10 cellular contexts compared by ENCODE assay signal in genomic region chr3:193842029-193842782, GRCh38.
DNase-seq lines count a peak whose midpoint lies in the region; ATAC-seq and TF ChIP-seq lines count a peak whose summit lies in the region.
"Had no signal": no experiment of that assay in that cellular context is flagged by ENCODE, and none has a peak within 500 bp of the region (broad histone marks: within the 10 kb centered on the region; RNA-seq: fewer than 3 reads in every experiment).

No MANE protein-coding gene starts in this region.

- no peak for TF ChIP-seq CTCF in left ventricle myocardium inferior (IDR thresholded peaks at IDR 0.05; ENCODE audit: borderline replicate concordance)
- no peak for TF ChIP-seq CTCF in endodermal cell (conservative IDR thresholded peaks at IDR 0.05)
- TF ChIP-seq CTCF in omental fat pad (IDR thresholded peaks at IDR 0.05) = no peak

- no peaks in the 10 kb centered on the region for H3K9me3 ChIP-seq in left ventricle myocardium inferior (replicated peaks)
- no peaks in the 10 kb centered on the region for H3K9me3 ChIP-seq in endodermal cell (ENCODE audit: control insufficient read depth, low read length)
- H3K9me3 ChIP-seq in aorta (ENCODE audit: control insufficient read depth, low read length) = no peaks in the 10 kb centered on the region
- H3K9me3 ChIP-seq: adrenal gland had no signal

- H3K36me3 ChIP-seq in left ventricle myocardium inferior (no peaks in the 10 kb centered on the region), endodermal cell (ENCODE audit: control insufficient read depth, insufficient read depth, low read length) (no peaks in the 10 kb centered on the region), aorta (ENCODE audit: control insufficient read depth in 1 of 2, insufficient read depth in 2 of 2, low read length in 1 of 2) (no peaks in the 10 kb centered on the region)
- H3K36me3 ChIP-seq: adrenal gland had no signal

- H3K27ac ChIP-seq in left ventricle myocardium inferior (replicated peaks) = no peak overlapping the region
- H3K27ac ChIP-seq in endodermal cell (ENCODE audit: low read depth, low read length) = no peak overlapping the region
- H3K27ac ChIP-seq in aorta (ENCODE audit: low read depth in 1 of 2, low read length in 2 of 2) = no peak overlapping the region
- H3K27ac ChIP-seq: adrenal gland had no signal

- H3K4me3 ChIP-seq in left ventricle myocardium inferior (no peak overlapping the region), endodermal cell (ENCODE audit: low read length) (no peak overlapping the region), aorta (ENCODE audit: low read length in 2 of 2) (no peak overlapping the region)
- H3K4me3 ChIP-seq: adrenal gland had no signal

- peaks cover 48% of the 10 kb centered on the region for H3K4me1 Mint-ChIP-seq in endodermal cell

- H3K27me3 Mint-ChIP-seq in endodermal cell (ENCODE audit: insufficient read depth) = peaks cover 7% of the 10 kb centered on the region

- intact Hi-C loops in Right ventricle myocardium superior (cut with DNase I) = no loop called here
- intact Hi-C loops in left ventricle myocardium inferior (cut with micrococcal nuclease) = no loop called here
- intact Hi-C loops in aorta (cut with DNase I) = no loop called here
- intact Hi-C loops in posterior cingulate gyrus (cut with DNase I) = no loop called here

- no peaks in the 10 kb centered on the region for H3K36me3 Mint-ChIP-seq in endodermal cell (ENCODE audit: low read depth)

- ATAC-seq in Right ventricle myocardium superior (ENCODE audit: poor library complexity) = peak; percentile 38
- peak; percentile 47 for ATAC-seq in HG03457 (IDR thresholded peaks at IDR 0.05; ENCODE audit: unreplicated experiment)
- peak; percentile 50 for ATAC-seq in aorta (ENCODE audit: low FRiP score)
- ATAC-seq in omental fat pad (ENCODE audit: low FRiP score) = no peak

- WGBS in endodermal cell (ENCODE audit: insufficient coverage in 1 of 2, insufficient read length in 1 of 2), 2 experiments = 91 to 94% methylated on average over 14 to 16 of the region's 16 CpGs
- 93 to 95% methylated on average over 16 of the region's 16 CpGs for WGBS in aorta, 2 donors

- H3K27me3 ChIP-seq in left ventricle myocardium inferior (ENCODE audit: low read depth) = peaks cover 6% of the 10 kb centered on the region
- peaks cover 12% of the 10 kb centered on the region for H3K27me3 ChIP-seq in endodermal cell (ENCODE audit: control insufficient read depth, insufficient read depth, low read length, poor library complexity, severe bottlenecking)
- H3K27me3 ChIP-seq in aorta (ENCODE audit: control insufficient read depth in 1 of 2, insufficient read depth in 2 of 2, low read length in 1 of 2) = no peaks in the 10 kb centered on the region
- H3K27me3 ChIP-seq: adrenal gland had no signal

- H3K4me1 ChIP-seq in left ventricle myocardium inferior (peaks cover 7% of the 10 kb centered on the region), endodermal cell (ENCODE audit: control insufficient read depth, insufficient read depth, low read length) (peaks cover 24% of the 10 kb centered on the region), aorta (ENCODE audit: control insufficient read depth in 1 of 2, insufficient read depth in 2 of 2, low read length in 2 of 2) (no peaks in the 10 kb centered on the region)
- H3K4me1 ChIP-seq: adrenal gland had no signal

- DNase-seq in Right ventricle myocardium superior = no peak
- no peak for DNase-seq in left ventricle myocardium inferior
- peak; percentile 35 for DNase-seq in endodermal cell
- DNase-seq in aorta = peak in 1 of 2 donors; percentile 53
- no peak for DNase-seq in EL
- DNase-seq in posterior cingulate gyrus = no peak
- no peak for DNase-seq in omental fat pad (ENCODE audit: low spot score)

- H3K4me3 Mint-ChIP-seq in endodermal cell = no peak overlapping the region
- H3K4me3 Mint-ChIP-seq: stimulated activated naive CD8-positive, alpha-beta T cell treated with anti-CD3 and anti-CD28 coated beads, Interleukin-15, Interleukin-2, amounts not matched to agents 100 ng/mL and 50 ng/mL, for 24 hours had no signal

- peaks cover 9% of the 10 kb centered on the region for H3K9me3 Mint-ChIP-seq in endodermal cell

- H3K27ac Mint-ChIP-seq in endodermal cell = no peak overlapping the region
- H3K27ac Mint-ChIP-seq: stimulated activated naive CD8-positive, alpha-beta T cell treated with anti-CD3 and anti-CD28 coated beads, Interleukin-15, Interleukin-2, amounts not matched to agents 100 ng/mL and 50 ng/mL, for 24 hours had no signal

- no peak overlapping the region for H3K9ac ChIP-seq in endodermal cell (ENCODE audit: extremely low read depth, low read length, poor library complexity, severe bottlenecking)
